In the genomic region with DNA sequence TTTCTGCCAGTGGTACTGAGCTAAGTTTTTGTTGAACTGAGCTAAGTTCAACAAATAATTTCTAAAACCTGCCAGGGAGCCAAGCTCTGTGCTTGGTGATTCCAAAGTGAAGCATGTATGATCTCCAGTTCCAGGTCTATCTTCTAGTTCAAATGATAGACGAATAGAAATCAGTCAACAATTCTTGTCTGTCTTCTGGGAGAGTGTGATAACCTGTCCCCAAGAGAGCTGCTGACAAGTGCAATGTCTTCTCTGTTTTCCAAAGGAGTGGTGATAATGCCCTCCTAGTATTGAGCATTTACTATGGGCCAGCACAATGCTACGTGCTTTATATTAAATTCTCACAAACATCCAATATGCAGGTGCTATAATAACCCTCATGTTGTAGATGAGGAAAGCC, we compare ENCODE assay signal across 18 cellular contexts. TPM values are rescaled to one million over a fixed set of nuclear protein-coding genes. Genes with fewer than 3 reads are reported as not detected.
DNase-seq lines count a peak whose midpoint lies in the region; ATAC-seq and TF ChIP-seq lines count a peak whose summit lies in the region.
"Had no signal": no experiment of that assay in that cellular context is flagged by ENCODE, and none has a peak within 500 bp of the region (broad histone marks: within the 10 kb centered on the region; RNA-seq: fewer than 3 reads in every experiment).

No MANE protein-coding gene starts in this region.

- no TSS peak for BruUV-seq in mammary epithelial cell (replicated peaks; lab: Mats Ljungman, UMichigan)

- dilution Hi-C loops in mammary epithelial cell (cut with HindIII; ENCODE audit: low sequenced_read_pairs): no loop called here

- H3K9me3 ChIP-seq in T-helper 17 cell (ENCODE audit: control insufficient read depth, low read length, poor library complexity, severe bottlenecking) (no peaks in the 10 kb centered on the region), mammary epithelial cell (replicated peaks; ENCODE audit: insufficient read depth, low read length) (no peaks in the 10 kb centered on the region), esophagus squamous epithelium (no peaks in the 10 kb centered on the region), sigmoid colon (no peaks in the 10 kb centered on the region), GM23248 (ENCODE audit: low read depth) (no peaks in the 10 kb centered on the region)

- H3K27me3 Mint-ChIP-seq in T-helper 17 cell: no peaks in the 10 kb centered on the region

- TF ChIP-seq CTCF in mammary epithelial cell (conservative IDR thresholded peaks at IDR 0.05 in 1 of 2, IDR thresholded peaks at IDR 0.05 in 1 of 2; ENCODE audit: extremely low read depth in 1 of 2, insufficient read depth in 1 of 2, low read depth in 1 of 2, low read length in 2 of 2): no peak
- no peak for TF ChIP-seq CTCF in esophagus squamous epithelium (IDR thresholded peaks at IDR 0.05)
- TF ChIP-seq CTCF in sigmoid colon (IDR thresholded peaks at IDR 0.05): no peak

- H3K4me3 ChIP-seq in mammary epithelial cell (replicated peaks in 1 of 3; ENCODE audit: insufficient read depth in 1 of 3, low read depth in 2 of 3, low read length in 3 of 3) (no peak overlapping the region), esophagus squamous epithelium (no peak overlapping the region), sigmoid colon (no peak overlapping the region), GM23248 (no peak overlapping the region)

- peak overlapping the region; percentile 29 for H3K27ac Mint-ChIP-seq in T-helper 17 cell

- H3K4me1 ChIP-seq in mammary epithelial cell (ENCODE audit: insufficient read depth, low read length) (peaks cover 13% of the 10 kb centered on the region), esophagus squamous epithelium (peaks cover 21 to 99% (median 48%) of the 10 kb centered on the region in 3 donors), sigmoid colon (peaks cover 0 to 64% (median 51%) of the 10 kb centered on the region in 4 donors), GM23248 (ENCODE audit: insufficient read depth) (peaks cover 6% of the 10 kb centered on the region)

- no peaks in the 10 kb centered on the region for H3K36me3 ChIP-seq in mammary epithelial cell (ENCODE audit: insufficient read depth, low read length)
- H3K36me3 ChIP-seq in esophagus squamous epithelium: no peaks in the 10 kb centered on the region
- H3K36me3 ChIP-seq in sigmoid colon: no peaks in the 10 kb centered on the region
- H3K36me3 ChIP-seq in GM23248 (ENCODE audit: low read depth): no peaks in the 10 kb centered on the region

- no peak for TF ChIP-seq EP300 in sigmoid colon (IDR thresholded peaks at IDR 0.05)

- H2AFZ ChIP-seq in mammary epithelial cell (ENCODE audit: low read depth, low read length) (peak overlapping the region; percentile 25), GM23248 (no peak overlapping the region)

- H3K79me2 ChIP-seq in mammary epithelial cell (ENCODE audit: insufficient read depth, low read length): no peaks in the 10 kb centered on the region
- peaks cover 78% of the 10 kb centered on the region for H3K79me2 ChIP-seq in GM23248 (ENCODE audit: insufficient read depth)

- H3K36me3 Mint-ChIP-seq in T-helper 17 cell (ENCODE audit: low read depth): no peaks in the 10 kb centered on the region

- H3K27me3 ChIP-seq in mammary epithelial cell (ENCODE audit: insufficient read depth, low read length): no peaks in the 10 kb centered on the region
- no peaks in the 10 kb centered on the region for H3K27me3 ChIP-seq in esophagus squamous epithelium
- H3K27me3 ChIP-seq in sigmoid colon: no peaks in the 10 kb centered on the region
- H3K27me3 ChIP-seq in GM23248 (replicated peaks; ENCODE audit: insufficient read depth): no peaks in the 10 kb centered on the region

- no peaks in the 10 kb centered on the region for H4K20me1 ChIP-seq in mammary epithelial cell (ENCODE audit: insufficient read depth, low read length)
- H4K20me1 ChIP-seq in GM23248 (ENCODE audit: insufficient read depth): no peaks in the 10 kb centered on the region

- DNase-seq in T-helper 17 cell: no peak
- DNase-seq in mammary epithelial cell: no peak
- no peak for DNase-seq in esophagus squamous epithelium (lab: John Stamatoyannopoulos, UW)
- no peak for DNase-seq in sigmoid colon
- DNase-seq in GM23248: no peak
- DNase-seq in HCEC 1CT: no peak
- DNase-seq: ACHN, AML-193, DMS 273 treated with DMSO at 0.1 percent for 48 hours, H7, Karpas-422, NCI-H1105, NCI-H1694, NCI-H2227 treated with DMSO at 0.1 percent for 48 hours, NCI-H524 had no signal

- in situ Hi-C loops in mammary epithelial cell (cut with MboI; ENCODE audit: low sequenced_read_pairs in 2 of 2): no loop called here
- in situ Hi-C loops in GM23248 (cut with MboI): no loop called here

- TF ChIP-seq POLR2A in esophagus squamous epithelium (IDR thresholded peaks at IDR 0.05): no peak
- no peak for TF ChIP-seq POLR2A in sigmoid colon (IDR thresholded peaks at IDR 0.05)

- 100% methylated on average over 2 of the region's 2 CpGs for WGBS in mammary epithelial cell (ENCODE audit: low coverage, missing lambda C conversion rate)
- WGBS in esophagus squamous epithelium, 2 donors: 83 to 96% methylated on average over 2 of the region's 2 CpGs
- 93 to 95% methylated on average over 2 of the region's 2 CpGs for WGBS in sigmoid colon, 2 donors
- WGBS in GM23248 (ENCODE audit: low coverage in 1 of 2, low lambda C conversion rate in 2 of 2, missing lambda C conversion rate in 2 of 2), 2 experiments: 75 to 82% methylated on average over 2 of the region's 2 CpGs

- CTCF ChIA-PET in mammary epithelial cell (lab: Charles Lee; ENCODE audit: low non-redundant PET): interaction anchor here (0.6 kb wide), 1 partner anchor 142 kb away, joined by 5 read pairs; no protein-coding TSS in a partner anchor

- intact Hi-C loops in mammary epithelial cell (cut with micrococcal nuclease): no loop called here
- intact Hi-C loops in esophagus squamous epithelium (cut with DNase I): no loop called here
- intact Hi-C loops in sigmoid colon (cut with DNase I): no loop called here

- peaks cover 21% of the 10 kb centered on the region for H3F3A ChIP-seq in GM23248 (ENCODE audit: insufficient read depth)

- H3K9ac ChIP-seq in mammary epithelial cell (ENCODE audit: insufficient read depth, low read length): no peak overlapping the region
- H3K9ac ChIP-seq in GM23248: no peak overlapping the region

- no peak for ATAC-seq in T-helper 17 cell
- no peak for ATAC-seq in GM18867 (IDR thresholded peaks at IDR 0.05; ENCODE audit: unreplicated experiment)
- ATAC-seq: Panc1 had no signal

- peaks cover 36% of the 10 kb centered on the region for H3K4me1 Mint-ChIP-seq in T-helper 17 cell

- H3K27ac ChIP-seq in mammary epithelial cell (ENCODE audit: insufficient read depth, low read depth, low read length): no peak overlapping the region
- H3K27ac ChIP-seq in esophagus squamous epithelium: peak overlapping the region; percentile 33 to 95 (median 66)
- H3K27ac ChIP-seq in sigmoid colon: peak overlapping the region in 3 of 4 donors; percentile 38 to 97 (median 39)
- H3K27ac ChIP-seq in GM23248: no peak overlapping the region

- no peak overlapping the region for H3K4me3 Mint-ChIP-seq in T-helper 17 cell
- H3K4me3 Mint-ChIP-seq: CD14-positive monocyte had no signal

- no peaks in the 10 kb centered on the region for H3K9me2 ChIP-seq in GM23248 (ENCODE audit: insufficient read depth)

- H3K4me2 ChIP-seq in mammary epithelial cell (ENCODE audit: insufficient read depth, low read depth, low read length) (no peak overlapping the region), GM23248 (ENCODE audit: unreplicated experiment) (no peak overlapping the region)

RNA-seq across cellular contexts. Expression of gene MXI1, which starts 10.2 kb away (rescaled TPM):
- total RNA-seq in T-helper 17 cell: 10 to 100 TPM; 43.2 to 48.8 TPM
- 10 to 100 TPM; 17.0 to 19.3 TPM for total RNA-seq in mammary epithelial cell
- polyA plus RNA-seq in mammary epithelial cell: 10.5 TPM
- 10.4 TPM for polyA minus RNA-seq in mammary epithelial cell
- 10 to 100 TPM; 16.0 to 53.2 (median 35.0) TPM for total RNA-seq in esophagus squamous epithelium
- total RNA-seq in sigmoid colon: 100 to 1,000 TPM in 3 of 4 donors, 10 to 100 TPM in 1; 92.0 to 148 (median 107) TPM
- 10 to 100 TPM; 52.2 to 84.7 (median 84.2) TPM for polyA plus RNA-seq in sigmoid colon
- 25.7 and 32.2 TPM in 2 replicates for total RNA-seq in GM23248 (2014; rRNA removed; shearing (Covaris generic))
- 17.6 and 25.7 TPM in 2 replicates for polyA plus RNA-seq in GM23248 (2016; fragmentation: Nextera tagmentation; extraction: Ambion mirVana)

Comparison
In these comparisons a context has a peak if more than half of its experiments do, and no peak if none do; other contexts are left out.
1. H3K27ac ChIP-seq: peak in esophagus squamous epithelium (4 of 4) and sigmoid colon (3 of 4); none in mammary epithelial cell (single experiment) and GM23248 (single experiment).